Comparison of ENCODE assay signal across 28 cellular contexts in the genomic region with DNA sequence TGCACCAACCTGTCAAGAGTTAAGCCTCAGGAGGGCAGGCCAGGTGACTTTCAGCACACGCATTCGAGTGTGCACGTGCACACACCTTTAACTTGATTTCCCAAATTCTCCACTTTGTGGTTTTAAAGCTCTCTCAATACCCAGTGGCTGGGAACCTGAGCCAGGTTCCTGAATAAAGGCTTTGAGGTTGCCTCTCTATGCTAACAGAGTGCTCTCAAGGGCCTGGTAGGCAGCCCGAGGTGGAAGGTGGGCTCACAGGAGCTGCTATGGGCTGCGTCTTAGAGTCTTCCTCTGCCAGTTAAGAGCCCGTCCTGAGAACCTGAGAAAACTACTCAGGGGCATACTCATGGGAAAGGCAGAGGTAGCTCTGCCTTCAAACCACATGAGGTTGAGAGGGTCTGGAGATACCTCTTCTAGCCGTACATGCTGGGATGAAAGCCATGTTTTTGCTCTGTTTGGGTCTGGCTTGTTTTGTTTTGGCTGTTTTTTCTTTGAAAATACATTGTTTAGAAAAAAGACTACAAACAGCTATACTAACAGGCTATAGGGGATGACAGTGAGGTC. TPM values are rescaled to one million over a fixed set of nuclear protein-coding genes. Genes with fewer than 3 reads are reported as not detected.
"Had no signal": no experiment of that assay in that cellular context is flagged by ENCODE, and none has a peak within 500 bp of the region (broad histone marks: within the 10 kb centered on the region; RNA-seq: fewer than 3 reads in every experiment).

No MANE protein-coding gene starts in this region.

- H3K4me3 ChIP-seq: pancreas, psoas muscle, right lobe of liver, sigmoid colon, stomach, thoracic aorta, thyroid gland, tibial nerve, upper lobe of left lung, uterus had no signal

- H3K27ac ChIP-seq: neutrophil, pancreas, psoas muscle, sigmoid colon, stomach, thoracic aorta, thyroid gland, tibial nerve, upper lobe of left lung, uterus had no signal

- H3K4me1 ChIP-seq: pancreas, psoas muscle, right lobe of liver, sigmoid colon, stomach, thyroid gland, tibial nerve, upper lobe of left lung, uterus had no signal

- H3K9me3 ChIP-seq: neutrophil, pancreas, psoas muscle, right lobe of liver, sigmoid colon, stomach, thoracic aorta, thyroid gland, tibial nerve, upper lobe of left lung, uterus had no signal

- H3K27me3 ChIP-seq: neutrophil, pancreas, right lobe of liver, sigmoid colon, stomach, thyroid gland, tibial nerve, upper lobe of left lung, uterus had no signal

- ATAC-seq: naive thymus-derived CD8-positive, alpha-beta T cell; natural killer cell treated with Interleukin-12 subunit alpha and Interleukin-12 subunit beta and Interleukin-15 and Interleukin-18, amount 100 ng/mL, for 72 hours; pancreas; psoas muscle; right cardiac atrium; right lobe of liver; stimulated activated effector memory CD8-positive, alpha-beta T cell treated with anti-CD3 and anti-CD28 coated beads, Interleukin-12 subunit alpha, Interleukin-12 subunit beta, amount 100 ng/mL, for 72 hours; stimulated activated naive B cell treated with anti-CD40 and anti-IgM and Interleukin-4, amounts not matched to agents 10 μg/mL and 1 μg/mL and 100 μg/mL, for 72 hours had no signal

- H3K36me3 ChIP-seq: uterus had no signal

- DNase-seq: naive thymus-derived CD8-positive, alpha-beta T cell; nephron progenitor cell; nucleus accumbens; pancreas; psoas muscle; right cardiac atrium; sigmoid colon; small intestine; stimulated activated CD4-positive, alpha-beta T cell treated with anti-CD3 and anti-CD28 coated beads, Interleukin-15, amount 100 ng/mL, for 24 hours; stimulated activated CD4-positive, alpha-beta T cell treated with anti-CD3 and anti-CD28 coated beads, Interleukin-2, amount 100 ng/mL, for 24 hours; stimulated activated CD4-positive, alpha-beta T cell treated with anti-CD3 and anti-CD28 coated beads, Interleukin-2, amount 100 ng/mL, for 48 hours; stimulated activated CD4-positive, alpha-beta T cell treated with anti-CD3 and anti-CD28 coated beads, Interleukin-4, amount 100 ng/mL, for 24 hours; stimulated activated naive B cell treated with anti-CD40 and anti-IgM and Interleukin-4, amounts not matched to agents 10 μg/mL and 1 μg/mL and 100 μg/mL, for 72 hours; stimulated activated naive CD4-positive, alpha-beta T cell treated with Interleukin-2 at 50 U/mL for 16 hours; stomach; thyroid gland; upper lobe of left lung; uterus had no signal

RNA-seq across cellular contexts. Expression of gene SERPIND1, which starts 11.6 kb away (rescaled TPM):
- total RNA-seq: naive thymus-derived CD8-positive, alpha-beta T cell; neural crest cell; osteocyte; psoas muscle; renal cortical epithelial cell; sigmoid colon; skeletal muscle tissue; thoracic aorta had no signal
